In genomic region chr4:141702472-141703182, GRCh38 we compare ENCODE assay signal across 13 cellular contexts.
A peak's percentile ranks its signal among the peaks of the same experiment; 100 is the strongest.
DNase-seq lines count a peak whose midpoint lies in the region; ATAC-seq, FAIRE-seq and TF ChIP-seq lines count a peak whose summit lies in the region.
"Had no signal": no experiment of that assay in that cellular context is flagged by ENCODE, and none has a peak within 500 bp of the region (broad histone marks: within the 10 kb centered on the region; RNA-seq: fewer than 3 reads in every experiment).

No MANE protein-coding gene starts in this region.

- H3F3A ChIP-seq in PC-3 (ENCODE audit: low read length, unreplicated experiment) = no peaks in the 10 kb centered on the region

- no peak for FAIRE-seq in GM12892 (lab: Jason Lieb, UNC)

- no peak overlapping the region for H3K27ac ChIP-seq in right atrium auricular region
- no peak overlapping the region for H3K27ac ChIP-seq in PC-3 (ENCODE audit: low read length)
- H3K27ac ChIP-seq: esophagus muscularis mucosa had no signal

- H4K20me1 ChIP-seq in PC-3 (ENCODE audit: low read length) = no peaks in the 10 kb centered on the region

- H3K79me2 ChIP-seq in PC-3 (ENCODE audit: low read length) = no peaks in the 10 kb centered on the region

- POLR2A ChIA-PET in PC-3 (lab: Charles Lee; ENCODE audit: unreplicated experiment) = no interaction called here

- DNase-seq in Right ventricle myocardium superior (peak; percentile 61), right atrium auricular region (ENCODE audit: low spot score) (no peak), PC-3 (peak; percentile 34), left ventricle myocardium superior (peak; percentile 58), middle frontal gyrus (ENCODE audit: extremely low spot score, low spot score) (no peak), GM12892 (ENCODE audit: insufficient read length) (no peak), 8988T (no peak), NCI-H146 (lab: John Stamatoyannopoulos, UW) (no peak)
- DNase-seq: amygdala, C1 segment of cervical spinal cord, GOT3, NCI-H1436 treated with DMSO at 0.1 percent for 48 hours had no signal

- ATAC-seq in Right ventricle myocardium superior (ENCODE audit: poor library complexity) (no peak), PC-3 (no peak), left ventricle myocardium superior (no peak)

- peaks cover 0 to 18% of the 10 kb centered on the region in 2 donors for H3K9me3 ChIP-seq in right atrium auricular region
- 0 out of 2 replicates have a peak, but pooled peaks cover 5% of the 10 kb centered on the region for H3K9me3 ChIP-seq in PC-3 (ENCODE audit: low read length)

- CTCF ChIA-PET in PC-3 (lab: Charles Lee) = interaction anchor here (0.7 kb wide), 1 partner anchor 47 kb away, joined by 5 read pairs; no protein-coding TSS in a partner anchor

- BruUV-seq in PC-3 (replicated peaks; lab: Mats Ljungman, UMichigan) = no TSS peak

- H3K4me2 ChIP-seq in PC-3 (ENCODE audit: low read length) = no peak overlapping the region

- H3K36me3 ChIP-seq in right atrium auricular region (no peaks in the 10 kb centered on the region), PC-3 (ENCODE audit: low read depth, low read length) (peaks cover 3% of the 10 kb centered on the region; the same call in 1 of the 2 replicates)
- H3K36me3 ChIP-seq: esophagus muscularis mucosa had no signal

- no peak overlapping the region for H3K9ac ChIP-seq in PC-3 (ENCODE audit: low read length)

- intact Hi-C loops in Right ventricle myocardium superior (cut with DNase I) = no loop called here
- intact Hi-C loops in PC-3 (cut with micrococcal nuclease) = loop anchor here (5.0 kb wide), 1 partner anchor 350 kb away; no protein-coding TSS in a partner anchor
- intact Hi-C loops in left ventricle myocardium superior (cut with micrococcal nuclease) = loop anchor here (5.0 kb wide), 1 partner anchor 350 kb away; no protein-coding TSS in a partner anchor

- H3K4me3 ChIP-seq in right atrium auricular region (no peak overlapping the region), PC-3 (ENCODE audit: low read length) (no peak overlapping the region)
- H3K4me3 ChIP-seq: esophagus muscularis mucosa had no signal

- no peak overlapping the region for H2AFZ ChIP-seq in PC-3 (ENCODE audit: low read length)

- no peaks in the 10 kb centered on the region for H3K27me3 ChIP-seq in right atrium auricular region
- H3K27me3 ChIP-seq in PC-3 (ENCODE audit: low read length) = no peaks in the 10 kb centered on the region
- H3K27me3 ChIP-seq: esophagus muscularis mucosa had no signal

- no peaks in the 10 kb centered on the region for H3K9me2 ChIP-seq in PC-3 (replicated peaks; ENCODE audit: low read length)

- no peak for TF ChIP-seq CTCF in right atrium auricular region (IDR thresholded peaks at IDR 0.05)
- TF ChIP-seq CTCF in PC-3 (conservative IDR thresholded peaks at IDR 0.05; ENCODE audit: low read depth, low read length) = peak; percentile 38

- H3K4me1 ChIP-seq in right atrium auricular region (no peaks in the 10 kb centered on the region), PC-3 (ENCODE audit: insufficient read depth, low read length) (peaks cover 9% of the 10 kb centered on the region; the same call in 1 of the 2 replicates)
- H3K4me1 ChIP-seq: esophagus muscularis mucosa had no signal

- TF ChIP-seq POLR2A in GM12892 (IDR thresholded peaks at IDR 0.05; ENCODE audit: low read depth, low read length) = no peak

Comparison
In these comparisons a context has a peak if more than half of its experiments do, and no peak if none do; other contexts are left out.
1. DNase-seq: peak in Right ventricle myocardium superior (single experiment), PC-3 (single experiment) and left ventricle myocardium superior (single experiment); none in right atrium auricular region (single experiment), middle frontal gyrus (single experiment), GM12892 (single experiment), 8988T (single experiment) and NCI-H146 (single experiment).